ENCODE assay signal across 20 cellular contexts in the genomic region with DNA sequence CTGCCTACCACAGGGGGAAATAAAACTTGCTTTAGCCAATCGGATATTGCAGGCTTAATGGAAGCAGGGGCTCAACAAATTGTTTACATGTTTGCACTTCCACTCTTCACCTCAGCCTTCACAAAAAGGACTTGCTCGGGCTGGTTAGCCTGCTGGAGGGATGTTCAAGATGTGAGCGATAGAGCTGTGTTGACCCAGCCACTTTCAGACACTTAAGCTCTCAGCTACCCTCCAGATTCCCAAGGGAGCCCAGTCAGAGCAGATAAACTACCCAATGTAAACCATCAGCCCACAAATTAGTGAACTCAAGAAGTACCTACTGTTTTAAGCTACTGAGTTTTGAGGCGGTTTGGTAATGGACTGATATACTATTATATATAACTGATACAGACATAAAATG.
DNase-seq lines count a peak whose midpoint lies in the region; ATAC-seq and TF ChIP-seq lines count a peak whose summit lies in the region.
"Had no signal": no experiment of that assay in that cellular context is flagged by ENCODE, and none has a peak within 500 bp of the region (broad histone marks: within the 10 kb centered on the region; RNA-seq: fewer than 3 reads in every experiment).

No MANE protein-coding gene starts in this region.

- TF ChIP-seq CTCF in left lung (IDR thresholded peaks at IDR 0.05) (no peak), spleen (IDR thresholded peaks at IDR 0.05 in 8 of 11, conservative IDR thresholded peaks at IDR 0.05 in 3 of 11) (no peak)

- peak; percentile 52 for ATAC-seq in left lung
- no peak for ATAC-seq in GM19395 (IDR thresholded peaks at IDR 0.05; ENCODE audit: unreplicated experiment)
- ATAC-seq: HCT116, left colon, T-cell had no signal

- WGBS in spleen, 5 donors = 55 to 80% (median 61%) methylated on average over 4 of the region's 4 CpGs

- H3K27ac ChIP-seq in left lung (no peak overlapping the region), spleen (no peak overlapping the region)
- H3K27ac ChIP-seq: BLaER1 treated with 17β-estradiol and CSF1 and Interleukin-3, amounts not matched to agents 10 nM and 100 nM; neutrophil; upper lobe of left lung had no signal

- H3K9me3 ChIP-seq in MG63 = no peaks in the 10 kb centered on the region
- no peaks in the 10 kb centered on the region for H3K9me3 ChIP-seq in left lung
- no peaks in the 10 kb centered on the region for H3K9me3 ChIP-seq in spleen
- H3K9me3 ChIP-seq: neutrophil, upper lobe of left lung had no signal

- DNase-seq in EL (peak; percentile 7), MG63 (peak; percentile 13), astrocyte of the hippocampus (ENCODE audit: low read depth, low spot score) (peak; percentile 5), left lung (no peak), NCI-H2196 treated with DMSO at 0.1 percent for 48 hours (lab: John Stamatoyannopoulos, UW; ENCODE audit: unreplicated experiment) (no peak), spleen (no peak), cerebellum (ENCODE audit: low spot score) (no peak)
- DNase-seq: activated CD4-positive, alpha-beta T cell treated with anti-CD3 and anti-CD28 coated beads, Interleukin-2, amount 50 U/mL, for 4 hours; activated naive CD4-positive, alpha-beta T cell treated with anti-CD3 and anti-CD28 coated beads, Interleukin-2, amount 50 U/mL, for 16 hours; hypothalamus; left colon; NCI-H187; NCI-H526; retina; T-cell; upper lobe of left lung had no signal

- intact Hi-C loops in left lung (cut with DNase I) (no loop called here), spleen (cut with DNase I; ENCODE audit: low total_unique reads) (no loop called here)

- H3K36me3 ChIP-seq in MG63 = no peaks in the 10 kb centered on the region
- H3K36me3 ChIP-seq in left lung = no peaks in the 10 kb centered on the region
- no peaks in the 10 kb centered on the region for H3K36me3 ChIP-seq in spleen
- H3K36me3 ChIP-seq: BLaER1 treated with 17β-estradiol and CSF1 and Interleukin-3, amounts not matched to agents 10 nM and 100 nM; neutrophil; upper lobe of left lung had no signal

- H3K27me3 ChIP-seq in MG63 (no peaks in the 10 kb centered on the region), left lung (peaks cover 0 to 2% of the 10 kb centered on the region in 2 donors), spleen (replicated peaks in 1 of 7) (no peaks in the 10 kb centered on the region)
- H3K27me3 ChIP-seq: neutrophil, upper lobe of left lung had no signal

- no peak overlapping the region for H3K4me3 ChIP-seq in MG63
- no peak overlapping the region for H3K4me3 ChIP-seq in left lung
- H3K4me3 ChIP-seq in spleen = no peak overlapping the region
- H3K4me3 ChIP-seq: BLaER1 treated with 17β-estradiol and CSF1 and Interleukin-3, amounts not matched to agents 10 nM and 100 nM; upper lobe of left lung had no signal

- TF ChIP-seq POLR2A in spleen (IDR thresholded peaks at IDR 0.05) = no peak

- no peaks in the 10 kb centered on the region for H3K4me1 ChIP-seq in left lung
- no peaks in the 10 kb centered on the region for H3K4me1 ChIP-seq in spleen
- H3K4me1 ChIP-seq: BLaER1 treated with 17β-estradiol and CSF1 and Interleukin-3, amounts not matched to agents 10 nM and 100 nM; upper lobe of left lung had no signal

Comparison
In these comparisons a context has a peak if more than half of its experiments do, and no peak if none do; other contexts are left out.
1. DNase-seq: peak in EL (single experiment), MG63 (single experiment) and astrocyte of the hippocampus (single experiment); none in left lung (0 of 2), NCI-H2196 treated with DMSO at 0.1 percent for 48 hours (single experiment), spleen (single experiment) and cerebellum (single experiment).